In genomic region chr18:57630002-57630758, GRCh38 we compare ENCODE assay signal across 8 cellular contexts. TPM values are rescaled to one million over a fixed set of nuclear protein-coding genes. Genes with fewer than 3 reads are reported as not detected.
A peak's percentile ranks its signal among the peaks of the same experiment; 100 is the strongest.
DNase-seq lines count a peak whose midpoint lies in the region; ATAC-seq and TF ChIP-seq lines count a peak whose summit lies in the region.

No MANE protein-coding gene starts in this region.

- H3K4me3 Mint-ChIP-seq in T-cell (peak overlapping the region; percentile 94 to 98 (median 97)), progenitor cell of endocrine pancreas (ENCODE audit: low read depth) (peak overlapping the region; percentile 93)

- POLR2A ChIA-PET in T-cell (lab: Charles Lee): interaction anchor here (1.0 to 1.2 kb wide), 2 partner anchors 9 to 10 kb away, joined by 3 to 4 read pairs; partner anchors contain the start of gene NARS1 (in 1 of the 2)

- no peaks in the 10 kb centered on the region for H3K36me3 ChIP-seq in left ventricle myocardium inferior

- CTCF ChIA-PET in T-cell (lab: Charles Lee): interaction anchor here in 1 of 2 donors (0.8 kb wide), 1 partner anchor 10 kb away, joined by 4 read pairs; no protein-coding TSS in a partner anchor

- ATAC-seq in HG02884 (IDR thresholded peaks at IDR 0.05; ENCODE audit: unreplicated experiment) (peak; percentile 94), T-cell (replicated peaks in 1 of 4) (peak; percentile 97 to 99 (median 98))

- no peaks in the 10 kb centered on the region for H3K9me3 ChIP-seq in left ventricle myocardium inferior (replicated peaks)

- H3K36me3 Mint-ChIP-seq in T-cell (peaks cover 3% of the 10 kb centered on the region), progenitor cell of endocrine pancreas (ENCODE audit: insufficient read depth) (peaks cover 4% of the 10 kb centered on the region)

- in situ Hi-C loops in GM13976 (cut with MboI; ENCODE audit: low sequenced_read_pairs, unreplicated experiment): loop anchor here (25.0 kb wide), 2 partner anchors 232 to 482 kb away; no protein-coding TSS in a partner anchor

- H3K9me3 Mint-ChIP-seq in T-cell (no peaks in the 10 kb centered on the region), progenitor cell of endocrine pancreas (ENCODE audit: low read depth) (no peaks in the 10 kb centered on the region)

- H3K4me1 ChIP-seq in left ventricle myocardium inferior: peaks cover 16% of the 10 kb centered on the region

- H3K27ac Mint-ChIP-seq in T-cell: peak overlapping the region; percentile 96 to 97
- H3K27ac Mint-ChIP-seq in progenitor cell of endocrine pancreas: peak overlapping the region; percentile 95

- H3K27me3 ChIP-seq in left ventricle myocardium inferior (ENCODE audit: low read depth): no peaks in the 10 kb centered on the region

- H3K27me3 Mint-ChIP-seq in T-cell (no peaks in the 10 kb centered on the region), progenitor cell of endocrine pancreas (no peaks in the 10 kb centered on the region)

- peak; percentile 85 for TF ChIP-seq CTCF in GM13976 (IDR thresholded peaks at IDR 0.05; ENCODE audit: borderline replicate concordance, control extremely low read depth, extremely low read depth, insufficient read depth, missing control alignments)
- peak; percentile 77 for TF ChIP-seq CTCF in left ventricle myocardium inferior (IDR thresholded peaks at IDR 0.05; ENCODE audit: borderline replicate concordance)
- TF ChIP-seq CTCF in progenitor cell of endocrine pancreas (IDR thresholded peaks at IDR 0.05; ENCODE audit: unreplicated experiment): peak; percentile 72

- DNase-seq in GM13976 (ENCODE audit: low spot score): peak; percentile 91
- DNase-seq in NCI-H146 (lab: John Stamatoyannopoulos, UW): peak; percentile 99
- peak; percentile 84 to 95 (median 93) for DNase-seq in T-cell
- DNase-seq in amygdala (lab: John Stamatoyannopoulos, UW): peak; percentile 63 to 98 (median 92)
- peak; percentile 98 for DNase-seq in left ventricle myocardium inferior
- DNase-seq in progenitor cell of endocrine pancreas (ENCODE audit: low spot score, unreplicated experiment): peak; percentile 78
- DNase-seq in ureter (ENCODE audit: low spot score): peak; percentile 98

- intact Hi-C loops in left ventricle myocardium inferior (cut with micrococcal nuclease): no loop called here

- H3K4me1 Mint-ChIP-seq in T-cell (peaks cover 20 to 23% (median 21%) of the 10 kb centered on the region in 3 donors), progenitor cell of endocrine pancreas (ENCODE audit: low read depth) (peaks cover 6% of the 10 kb centered on the region)

- peak overlapping the region; percentile 79 for H3K27ac ChIP-seq in left ventricle myocardium inferior (replicated peaks)

- peak overlapping the region; percentile 69 for H3K4me3 ChIP-seq in left ventricle myocardium inferior

RNA-seq across cellular contexts. Expression of gene NARS1, which starts 8.5 kb away (rescaled TPM):
- 100 to 1,000 TPM in 2 of 5 donors, 10 to 100 TPM in 3; 76.7 to 113 (median 97.6) TPM for total RNA-seq in T-cell
- 117 TPM for total RNA-seq in left ventricle myocardium inferior
- 90.7 and 99.9 TPM in 2 replicates for total RNA-seq in progenitor cell of endocrine pancreas
- total RNA-seq in ureter: 163 TPM

RNA-seq across cellular contexts. Expression of gene FECH, which starts 43.7 kb away (rescaled TPM):
- 10 to 100 TPM in 4 of 5 donors, 1 to 10 TPM in 1; 9.6 to 16.2 (median 14.4) TPM for total RNA-seq in T-cell
- total RNA-seq in left ventricle myocardium inferior: 37.0 TPM
- 25.8 and 27.1 TPM in 2 replicates for total RNA-seq in progenitor cell of endocrine pancreas
- total RNA-seq in ureter: 13.7 TPM

Comparison
In these comparisons a context has a peak if more than half of its experiments do, and no peak if none do; other contexts are left out.
1. Peak in every context shown above with its lines: DNase-seq, ATAC-seq, H3K4me3 ChIP-seq and H3K27ac ChIP-seq.